In the genomic region with DNA sequence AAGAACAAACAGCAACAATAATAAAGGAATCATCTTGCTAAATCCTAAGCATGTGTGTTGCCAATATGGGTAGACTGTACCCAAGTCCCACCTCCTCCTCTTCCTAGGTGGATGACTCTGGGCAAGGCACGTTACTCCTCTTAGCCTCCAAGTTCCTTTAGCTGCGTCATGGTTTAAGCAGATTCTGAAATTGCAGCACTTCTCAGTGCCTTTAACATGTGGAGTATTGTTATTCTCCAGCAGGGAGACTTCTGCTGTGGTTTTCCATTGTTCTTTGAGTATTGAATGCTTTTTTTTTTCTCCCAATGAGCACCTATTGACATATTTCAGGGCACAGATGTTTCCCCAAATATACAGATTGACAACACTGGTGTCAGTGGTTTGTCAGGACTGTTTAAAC, we compare ENCODE assay signal across 15 cellular contexts. TPM values are rescaled to one million over a fixed set of nuclear protein-coding genes. Genes with fewer than 3 reads are reported as not detected.
"Had no signal": no experiment of that assay in that cellular context is flagged by ENCODE, and none has a peak within 500 bp of the region (broad histone marks: within the 10 kb centered on the region; RNA-seq: fewer than 3 reads in every experiment).

No MANE protein-coding gene starts in this region.

- H3K4me1 Mint-ChIP-seq: activated naive CD8-positive, alpha-beta T cell treated with anti-CD3 and anti-CD28 coated beads, Interleukin-2, amount 50 U/mL, for 24 hours; activated T-helper 17 cell treated with anti-CD3 and anti-CD28 coated beads, Interleukin-2, amount 50 U/mL, for 72 hours; T-cell had no signal

- H3K4me3 Mint-ChIP-seq: activated naive CD4-positive, alpha-beta T cell treated with anti-CD3 and anti-CD28 coated beads for 36 hours; activated naive CD8-positive, alpha-beta T cell treated with anti-CD3 and anti-CD28 coated beads, Interleukin-2, amount 50 U/mL, for 24 hours; activated T-helper 17 cell treated with anti-CD3 and anti-CD28 coated beads, Interleukin-2, amount 50 U/mL, for 72 hours; nephron; T-cell had no signal

- H3K36me3 Mint-ChIP-seq: T-cell had no signal

- H3K27me3 ChIP-seq: dorsolateral prefrontal cortex had no signal

- H3K27ac Mint-ChIP-seq: activated naive CD4-positive, alpha-beta T cell treated with anti-CD3 and anti-CD28 coated beads for 36 hours; activated naive CD8-positive, alpha-beta T cell treated with anti-CD3 and anti-CD28 coated beads, Interleukin-2, amount 50 U/mL, for 24 hours; activated T-helper 17 cell treated with anti-CD3 and anti-CD28 coated beads, Interleukin-2, amount 50 U/mL, for 72 hours; nephron; T-cell had no signal

- ATAC-seq: activated naive CD8-positive, alpha-beta T cell treated with anti-CD3 and anti-CD28 coated beads, Interleukin-2, amount 50 U/mL, for 24 hours; activated T-helper 17 cell treated with anti-CD3 and anti-CD28 coated beads, Interleukin-2, amount 50 U/mL, for 72 hours; right cardiac atrium; T-cell had no signal

- DNase-seq: activated CD4-positive, CD25-positive, alpha-beta regulatory T cell treated with anti-CD3 and anti-CD28 coated beads, Interleukin-2, amount 50 U/mL, for 72 hours; activated naive CD4-positive, alpha-beta T cell treated with anti-CD3 and anti-CD28 coated beads for 36 hours; activated naive CD8-positive, alpha-beta T cell treated with anti-CD3 and anti-CD28 coated beads, Interleukin-2, amount 50 U/mL, for 24 hours; dorsolateral prefrontal cortex; foreskin fibroblast; nucleus accumbens; right cardiac atrium; small intestine; stimulated activated CD4-positive, alpha-beta T cell treated with anti-CD3 and anti-CD28 coated beads, Interleukin-4, amount 100 ng/mL, for 24 hours; stimulated activated naive CD4-positive, alpha-beta T cell; T-cell; T-helper 9 cell had no signal

- H3K9me3 Mint-ChIP-seq: activated naive CD4-positive, alpha-beta T cell treated with anti-CD3 and anti-CD28 coated beads for 36 hours; activated naive CD8-positive, alpha-beta T cell treated with anti-CD3 and anti-CD28 coated beads, Interleukin-2, amount 50 U/mL, for 24 hours; activated T-helper 17 cell treated with anti-CD3 and anti-CD28 coated beads, Interleukin-2, amount 50 U/mL, for 72 hours; nephron; T-cell had no signal

- H3K4me3 ChIP-seq: dorsolateral prefrontal cortex had no signal

RNA-seq across cellular contexts. Expression of gene ARHGEF10L, which starts 15.5 kb away (rescaled TPM):
- total RNA-seq: activated CD8-positive, alpha-beta memory T cell treated with anti-CD3 and anti-CD28 coated beads for 36 hours; activated naive CD4-positive, alpha-beta T cell treated with anti-CD3 and anti-CD28 coated beads for 36 hours; activated T-helper 17 cell treated with anti-CD3 and anti-CD28 coated beads, Interleukin-2, amount 50 U/mL, for 72 hours had no signal
